In the genomic region with DNA sequence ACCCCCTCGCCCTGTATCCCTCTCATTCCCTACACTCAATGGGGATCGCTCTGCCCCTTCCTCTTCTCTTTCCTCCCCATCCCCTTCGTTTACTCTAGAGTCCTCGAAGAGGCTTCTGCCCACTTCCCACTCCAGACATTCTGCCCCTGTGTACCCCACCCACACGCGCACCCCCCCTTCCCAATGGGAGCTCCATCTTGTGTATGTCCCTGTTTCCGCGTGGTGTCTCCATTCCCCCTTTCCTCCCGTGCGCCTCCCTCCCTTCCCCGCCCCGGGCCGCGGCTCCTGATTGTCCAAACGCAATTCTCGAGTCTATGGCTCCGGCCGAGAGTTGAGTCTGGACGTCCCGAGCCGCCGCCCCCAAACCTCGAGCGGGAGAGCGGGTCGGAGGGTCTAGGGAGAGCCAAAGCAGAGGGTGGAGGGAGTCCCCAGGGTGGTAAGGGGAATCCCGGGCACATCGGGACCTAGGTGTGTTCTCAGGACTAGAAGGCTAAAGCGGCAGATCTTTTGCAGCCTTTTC, we compare ENCODE assay signal across 8 cellular contexts. TPM values are rescaled to one million over a fixed set of nuclear protein-coding genes. Genes with fewer than 3 reads are reported as not detected.
DNase-seq lines count a peak whose midpoint lies in the region; ATAC-seq and TF ChIP-seq lines count a peak whose summit lies in the region.

No MANE protein-coding gene starts in this region.

- no peaks in the 10 kb centered on the region for H3K27me3 ChIP-seq in esophagus muscularis mucosa

- TF ChIP-seq POLR2A in esophagus muscularis mucosa (IDR thresholded peaks at IDR 0.05; ENCODE audit: low read depth), result no peak

- H3K27me3 Mint-ChIP-seq in naive B cell, result peaks cover 3 to 9% (median 9%) of the 10 kb centered on the region in 3 donors

- no peaks in the 10 kb centered on the region for H3K9me3 ChIP-seq in esophagus muscularis mucosa

- TF ChIP-seq EP300 in esophagus muscularis mucosa (IDR thresholded peaks at IDR 0.05), result no peak

- H3K4me1 Mint-ChIP-seq in naive B cell, result peaks cover 45 to 66% (median 60%) of the 10 kb centered on the region in 3 donors

- H3K36me3 Mint-ChIP-seq in naive B cell, result peaks cover 15 to 17% of the 10 kb centered on the region in 2 donors

- H3K36me3 ChIP-seq in esophagus muscularis mucosa, result peaks cover 12 to 41% (median 39%) of the 10 kb centered on the region in 4 donors

- no peak for TF ChIP-seq CTCF in esophagus muscularis mucosa (IDR thresholded peaks at IDR 0.05)

- H3K27ac Mint-ChIP-seq in naive B cell, result peak overlapping the region; percentile 38 to 99 (median 88)

- peak in 1 of 2 donors; percentile 10 for ATAC-seq in naive B cell (ENCODE audit: low read depth in 2 of 2)

- peak overlapping the region; percentile 76 to 96 (median 93) for H3K4me3 ChIP-seq in esophagus muscularis mucosa

- H3K9me3 Mint-ChIP-seq in naive B cell, result no peaks in the 10 kb centered on the region

- H3K4me3 Mint-ChIP-seq in naive B cell, result peak overlapping the region; percentile 81 to 95 (median 92)

- H3K4me1 ChIP-seq in esophagus muscularis mucosa, result peaks cover 37 to 67% (median 49%) of the 10 kb centered on the region in 4 donors

- DNase-seq in stimulated activated CD4-positive, alpha-beta T cell treated with anti-CD3 and anti-CD28 coated beads, Interleukin-15, amount 100 ng/mL, for 24 hours, result peak; percentile 34
- no peak for DNase-seq in stimulated activated CD4-positive, alpha-beta T cell treated with anti-CD3 and anti-CD28 coated beads, Interleukin-2, amount 100 ng/mL, for 48 hours
- DNase-seq in T1000 (lab: John Stamatoyannopoulos, UW), result peak; percentile 40
- DNase-seq in esophagus muscularis mucosa (ENCODE audit: extremely low spot score), result no peak
- DNase-seq in naive B cell, result no peak
- no peak for DNase-seq in NCI-H1694 (lab: John Stamatoyannopoulos, UW)
- DNase-seq in SKM-1 (lab: John Stamatoyannopoulos, UW; ENCODE audit: unreplicated experiment), result no peak
- no peak for DNase-seq in A172 (ENCODE audit: low spot score)

- H3K27ac ChIP-seq in esophagus muscularis mucosa (replicated peaks in 1 of 4), result peak overlapping the region; percentile 92 to 97 (median 95)

- intact Hi-C loops in esophagus muscularis mucosa (cut with DNase I), result no loop called here

- 1% methylated on average over 29 of the region's 29 CpGs for WGBS in esophagus muscularis mucosa

RNA-seq across cellular contexts. Expression of gene RING1, which starts 0.7 kb away (rescaled TPM):
- total RNA-seq in esophagus muscularis mucosa, result 10 to 100 TPM; 15.0 to 25.3 (median 20.6) TPM
- 10 to 100 TPM in 1 of 6 donors, 1 to 10 TPM in 5; 2.8 to 12.1 (median 7.4) TPM for polyA plus RNA-seq in naive B cell (ENCODE audit: low read depth in 6 of 6)
- 16.2 and 19.7 TPM in 2 replicates for total RNA-seq in A172 (2014; rRNA removed; shearing (Covaris generic))

RNA-seq across cellular contexts. Expression of gene HSD17B8, which starts 3.2 kb away (rescaled TPM):
- total RNA-seq in esophagus muscularis mucosa, result 10 to 100 TPM in 3 of 4 donors, 1 to 10 TPM in 1; 2.0 to 15.0 (median 12.9) TPM
- 10 to 100 TPM; 13.8 to 24.1 (median 21.6) TPM for polyA plus RNA-seq in naive B cell (ENCODE audit: low read depth in 6 of 6)
- total RNA-seq in A172 (2014; rRNA removed; shearing (Covaris generic)), result 0.19 TPM in 1 of 2 replicates, not detected in the other

RNA-seq across cellular contexts. Expression of gene SLC39A7, which starts 7.0 kb away (rescaled TPM):
- total RNA-seq in esophagus muscularis mucosa, result 10 to 100 TPM; 43.6 to 80.1 (median 62.3) TPM
- polyA plus RNA-seq in naive B cell (ENCODE audit: low read depth in 6 of 6), result 10 to 100 TPM; 15.6 to 26.0 (median 17.6) TPM
- 77.7 and 120 TPM in 2 replicates for total RNA-seq in A172 (2014; rRNA removed; shearing (Covaris generic))

RNA-seq across cellular contexts. Expression of gene RXRB, which starts 7.2 kb away (rescaled TPM):
- 10 to 100 TPM; 21.5 to 34.1 (median 32.2) TPM for total RNA-seq in esophagus muscularis mucosa
- 10 to 100 TPM in 1 of 6 donors, 1 to 10 TPM in 5; 2.2 to 10.8 (median 7.4) TPM for polyA plus RNA-seq in naive B cell (ENCODE audit: low read depth in 6 of 6)
- total RNA-seq in A172 (2014; rRNA removed; shearing (Covaris generic)), result 14.1 and 20.4 TPM in 2 replicates

RNA-seq across cellular contexts. Expression of gene COL11A2, which starts 15.4 kb away (rescaled TPM):
- 1 to 10 TPM in 1 of 4 donors, under 1 TPM in 2, not detected in 1; 0.17 to 1.1 (median 0.19) TPM for total RNA-seq in esophagus muscularis mucosa
- under 1 TPM in 2 of 6 donors, not detected in 4; 0.09 to 0.30 TPM for polyA plus RNA-seq in naive B cell (ENCODE audit: low read depth in 6 of 6)
- total RNA-seq in A172 (2014; rRNA removed; shearing (Covaris generic)), result 0.79 and 1.7 TPM in 2 replicates

Comparison
In these comparisons a context has a peak if more than half of its experiments do, and no peak if none do; other contexts are left out.
1. DNase-seq: peak in stimulated activated CD4-positive, alpha-beta T cell treated with anti-CD3 and anti-CD28 coated beads, Interleukin-15, amount 100 ng/mL, for 24 hours (single experiment) and T1000 (single experiment); none in stimulated activated CD4-positive, alpha-beta T cell treated with anti-CD3 and anti-CD28 coated beads, Interleukin-2, amount 100 ng/mL, for 48 hours (0 of 2), esophagus muscularis mucosa (single experiment), naive B cell (single experiment), NCI-H1694 (single experiment), SKM-1 (single experiment) and A172 (single experiment).